ENCODE assay signal across 8 cellular contexts in genomic region chr5:108747111-108748009, GRCh38. TPM values are rescaled to one million over a fixed set of nuclear protein-coding genes. Genes with fewer than 3 reads are reported as not detected.
DNase-seq lines count a peak whose midpoint lies in the region; ATAC-seq and TF ChIP-seq lines count a peak whose summit lies in the region.

TSS of gene FER (plus strand) at chr5:108747897. CDS start at chr5:108798183, 50,286 bp downstream.

- peak; percentile 33 for DNase-seq in AG08396 (ENCODE audit: low spot score)
- DNase-seq in T-helper 1 cell, result peak in 4 of 5 donors; percentile 14 to 66 (median 36)
- peak in 1 of 2 donors; percentile 27 for DNase-seq in breast epithelium (ENCODE audit: low spot score in 2 of 2)
- DNase-seq in iris pigment epithelial cell (ENCODE audit: low read depth), result peak; percentile 88
- peak; percentile 13 for DNase-seq in stimulated activated CD4-positive, alpha-beta T cell treated with anti-CD3 and anti-CD28 coated beads, Interleukin-12 subunit alpha, Interleukin-12 subunit beta, amount 100 ng/mL, for 4 hours
- DNase-seq in NCI-H1105 (lab: John Stamatoyannopoulos, UW), result no peak

- no peaks in the 10 kb centered on the region for H3K36me3 ChIP-seq in breast epithelium

- peak within 1 kb of the TSS; percentile 94 to 99 for H3K27ac ChIP-seq in breast epithelium

- no peaks in the 10 kb centered on the region for H3K4me1 ChIP-seq in breast epithelium

- TF ChIP-seq POLR2A in breast epithelium (IDR thresholded peaks at IDR 0.05), result no peak

- H3K4me3 ChIP-seq in breast epithelium, result peak within 1 kb of the TSS; percentile 85 to 96 (median 92)

- no peak for TF ChIP-seq CTCF in breast epithelium (IDR thresholded peaks at IDR 0.05)

- H3K27me3 ChIP-seq in breast epithelium, result no peaks in the 10 kb centered on the region

- ATAC-seq in GM19035 (IDR thresholded peaks at IDR 0.05; ENCODE audit: unreplicated experiment) (peak; percentile 26), HG03432 (IDR thresholded peaks at IDR 0.05; ENCODE audit: unreplicated experiment) (peak; percentile 24)

- H3K9me3 ChIP-seq in breast epithelium, result no peaks in the 10 kb centered on the region

- intact Hi-C loops in breast epithelium (cut with DNase I; ENCODE audit: low total_unique reads), result no loop called here

RNA-seq across cellular contexts. Expression of gene FER, which starts in this region (rescaled TPM):
- total RNA-seq in breast epithelium, result 10 to 100 TPM; 24.3 to 27.8 (median 27.2) TPM
